In genomic region chr1:45929257-45929687, GRCh38 we compare ENCODE assay signal across 9 cellular contexts.
DNase-seq lines count a peak whose midpoint lies in the region; ATAC-seq, FAIRE-seq and TF ChIP-seq lines count a peak whose summit lies in the region.
"Had no signal": no experiment of that assay in that cellular context is flagged by ENCODE, and none has a peak within 500 bp of the region (broad histone marks: within the 10 kb centered on the region; RNA-seq: fewer than 3 reads in every experiment).

No MANE protein-coding gene starts in this region.

- H3K27me3 ChIP-seq in endothelial cell of umbilical vein (ENCODE audit: control insufficient read depth in 2 of 2, insufficient read depth in 2 of 2, low read length in 2 of 2) = no peaks in the 10 kb centered on the region
- H3K27me3 ChIP-seq in tibial artery = no peaks in the 10 kb centered on the region

- no peaks in the 10 kb centered on the region for H3K9me1 ChIP-seq in endothelial cell of umbilical vein (replicated peaks; ENCODE audit: control insufficient read depth, extremely low read depth, insufficient read depth, low read length)

- TF ChIP-seq CTCF in endothelial cell of umbilical vein (IDR thresholded peaks at IDR 0.05; ENCODE audit: extremely low read depth in 1 of 2, insufficient read depth in 1 of 2, low read depth in 1 of 2, low read length in 2 of 2) (no peak), tibial artery (IDR thresholded peaks at IDR 0.05) (no peak)
- no peak for TF ChIP-seq CTCF in activated CD8-positive, alpha-beta T cell treated with anti-CD3 and anti-CD28 coated beads for 36 hours (IDR thresholded peaks at IDR 0.05)

- no peak for ATAC-seq in activated CD8-positive, alpha-beta T cell treated with anti-CD3 and anti-CD28 coated beads for 36 hours
- no peak for ATAC-seq in HG02970 (IDR thresholded peaks at IDR 0.05; ENCODE audit: low FRiP score, unreplicated experiment)

- peaks cover 9% of the 10 kb centered on the region for H3K4me1 ChIP-seq in endothelial cell of umbilical vein (ENCODE audit: control insufficient read depth, extremely low read depth, insufficient read depth, low read length)
- no peaks in the 10 kb centered on the region for H3K4me1 ChIP-seq in tibial artery

- no peak for TF ChIP-seq POLR2A in H54 (IDR thresholded peaks at IDR 0.05; ENCODE audit: low read depth, low read length)
- TF ChIP-seq POLR2A in endothelial cell of umbilical vein (IDR thresholded peaks at IDR 0.05; ENCODE audit: low read depth, low read length) = no peak

- peak; percentile 92 for FAIRE-seq in H54 (lab: Jason Lieb, UNC)
- FAIRE-seq in endothelial cell of umbilical vein (lab: Jason Lieb, UNC) = no peak
- FAIRE-seq: endometrium had no signal

- H2AFZ ChIP-seq in endothelial cell of umbilical vein (ENCODE audit: low read depth, low read length) = no peak overlapping the region

- H3K4me1 Mint-ChIP-seq in activated CD8-positive, alpha-beta T cell treated with anti-CD3 and anti-CD28 coated beads for 36 hours (ENCODE audit: low read depth) = peaks cover 13% of the 10 kb centered on the region

- no TSS peak for BruUV-seq in endothelial cell of umbilical vein (replicated peaks; lab: Mats Ljungman, UMichigan)

- no peak overlapping the region for H3K27ac Mint-ChIP-seq in activated CD8-positive, alpha-beta T cell treated with anti-CD3 and anti-CD28 coated beads for 36 hours

- peak overlapping the region; percentile 42 for H3K4me2 ChIP-seq in endothelial cell of umbilical vein (ENCODE audit: insufficient read depth, low read length)

- peak overlapping the region; percentile 3 for H3K9ac ChIP-seq in endothelial cell of umbilical vein (replicated peaks; ENCODE audit: extremely low read depth, insufficient read depth, low read length)

- H3K27ac ChIP-seq in endothelial cell of umbilical vein (ENCODE audit: insufficient read depth, low read depth, low read length) (no peak overlapping the region), tibial artery (no peak overlapping the region)

- H3K36me3 Mint-ChIP-seq in activated CD8-positive, alpha-beta T cell treated with anti-CD3 and anti-CD28 coated beads for 36 hours (ENCODE audit: low read depth) = no peaks in the 10 kb centered on the region

- peak; percentile 23 for DNase-seq in H54 (ENCODE audit: insufficient read length, low spot score)
- peak; percentile 66 for DNase-seq in NCI-H748 treated with DMSO at 0.1 percent for 48 hours (lab: John Stamatoyannopoulos, UW)
- peak; percentile 65 for DNase-seq in endothelial cell of umbilical vein (ENCODE audit: low read depth, low spot score)
- DNase-seq in pulmonary artery endothelial cell (ENCODE audit: low read depth, low spot score) = peak; percentile 13
- DNase-seq in activated CD8-positive, alpha-beta T cell treated with anti-CD3 and anti-CD28 coated beads for 36 hours = no peak
- no peak for DNase-seq in tibial artery
- DNase-seq: SHP77 had no signal

- dilution Hi-C loops in endothelial cell of umbilical vein (cut with MboI; ENCODE audit: extremely low pct_ligation_motif_present, low sequenced_read_pairs) = no loop called here

- no peaks in the 10 kb centered on the region for H3K27me3 Mint-ChIP-seq in activated CD8-positive, alpha-beta T cell treated with anti-CD3 and anti-CD28 coated beads for 36 hours

- H3K9me3 Mint-ChIP-seq in activated CD8-positive, alpha-beta T cell treated with anti-CD3 and anti-CD28 coated beads for 36 hours = no peaks in the 10 kb centered on the region

- H3K4me3 ChIP-seq in endothelial cell of umbilical vein (replicated peaks in 1 of 3; ENCODE audit: insufficient read depth in 1 of 3, low read depth in 1 of 3, low read length in 3 of 3) (no peak overlapping the region), tibial artery (no peak overlapping the region)

- H3K9me3 ChIP-seq in endothelial cell of umbilical vein (replicated peaks; ENCODE audit: control insufficient read depth, insufficient read depth, low read length) (no peaks in the 10 kb centered on the region), tibial artery (no peaks in the 10 kb centered on the region)

- POLR2A ChIA-PET in endothelial cell of umbilical vein (lab: Charles Lee) = no interaction called here
- POLR2A ChIA-PET in activated CD8-positive, alpha-beta T cell treated with anti-CD3 and anti-CD28 coated beads for 36 hours (lab: Charles Lee) = no interaction called here

- intact Hi-C loops in endothelial cell of umbilical vein (cut with micrococcal nuclease) = no loop called here
- intact Hi-C loops in activated CD8-positive, alpha-beta T cell treated with anti-CD3 and anti-CD28 coated beads for 36 hours (cut with micrococcal nuclease) = no loop called here
- intact Hi-C loops in tibial artery (cut with DNase I; ENCODE audit: low total_unique reads) = no loop called here

- no peaks in the 10 kb centered on the region for H3K36me3 ChIP-seq in endothelial cell of umbilical vein (ENCODE audit: control insufficient read depth in 2 of 2, extremely low read depth in 1 of 2, insufficient read depth in 2 of 2, low read length in 2 of 2)
- no peaks in the 10 kb centered on the region for H3K36me3 ChIP-seq in tibial artery

- CTCF ChIA-PET in endothelial cell of umbilical vein (lab: Charles Lee) = interaction anchor here (0.9 to 1.8 kb wide), 6 partner anchors 8 to 294 kb away, joined by 3 to 5 read pairs (median 4); no protein-coding TSS in a partner anchor
- CTCF ChIA-PET in activated CD8-positive, alpha-beta T cell treated with anti-CD3 and anti-CD28 coated beads for 36 hours (lab: Charles Lee) = interaction anchor here (0.6 to 1.0 kb wide), 2 partner anchors 39 to 68 kb away, joined by 3 read pairs; no protein-coding TSS in a partner anchor

- H4K20me1 ChIP-seq in endothelial cell of umbilical vein (replicated peaks; ENCODE audit: control insufficient read depth, extremely low read depth, insufficient read depth, low read length) = no peaks in the 10 kb centered on the region

- peaks cover 5% of the 10 kb centered on the region for H3K79me2 ChIP-seq in endothelial cell of umbilical vein (ENCODE audit: control insufficient read depth, insufficient read depth, low read length)

- H3K4me3 Mint-ChIP-seq in activated CD8-positive, alpha-beta T cell treated with anti-CD3 and anti-CD28 coated beads for 36 hours = no peak overlapping the region

TF ChIP-seq in endothelial cell of umbilical vein, 7 proteins besides CTCF, POLR2A, EP300 and RAD21:
- TF ChIP-seq JUN (IDR thresholded peaks at IDR 0.05; ENCODE audit: borderline replicate concordance, insufficient read depth, insufficient read length, low read depth) = peak; percentile 8
- no peak for TF ChIP-seq POLR2AphosphoS5 (IDR thresholded peaks at IDR 0.05; ENCODE audit: insufficient read depth, low read depth, low read length)
TF ChIP-seq in endothelial cell of umbilical vein: peak in this region for 1.

Comparison
In these comparisons a context has a peak if more than half of its experiments do, and no peak if none do; other contexts are left out.
1. DNase-seq: peak in H54 (single experiment), NCI-H748 treated with DMSO at 0.1 percent for 48 hours (single experiment), endothelial cell of umbilical vein (single experiment) and pulmonary artery endothelial cell (single experiment); none in activated CD8-positive, alpha-beta T cell treated with anti-CD3 and anti-CD28 coated beads for 36 hours (single experiment) and tibial artery (0 of 2).